In the genomic region with DNA sequence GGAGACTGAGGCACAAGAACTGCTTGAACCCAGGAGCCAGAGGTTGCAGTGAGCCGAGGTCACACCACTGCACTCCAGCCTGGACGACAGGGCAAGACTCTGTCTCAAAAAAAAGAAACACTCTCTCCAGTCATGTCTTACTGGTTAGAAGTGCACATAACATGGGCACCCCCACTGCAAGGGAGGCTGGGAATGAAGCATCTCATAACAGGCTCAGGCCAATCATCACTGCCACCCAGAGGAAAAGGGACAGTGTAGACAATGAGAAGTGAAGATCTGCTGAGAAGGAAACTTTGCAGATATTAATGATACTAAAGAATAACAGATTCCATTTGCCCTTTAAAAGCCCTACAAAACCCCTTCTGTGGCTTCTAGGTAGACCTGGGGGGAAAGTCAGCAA, we compare ENCODE assay signal across 1 cellular context.
TF ChIP-seq lines count a peak whose summit lies in the region.

No MANE protein-coding gene starts in this region.

TF ChIP-seq in HCT116, 20 proteins besides CTCF, POLR2A, EP300 and RAD21:
- TF ChIP-seq SRF (IDR thresholded peaks at IDR 0.05; ENCODE audit: low read depth) = no peak
- no peak for TF ChIP-seq EGR1 (IDR thresholded peaks at IDR 0.05; ENCODE audit: low read depth)
